In the genomic region with DNA sequence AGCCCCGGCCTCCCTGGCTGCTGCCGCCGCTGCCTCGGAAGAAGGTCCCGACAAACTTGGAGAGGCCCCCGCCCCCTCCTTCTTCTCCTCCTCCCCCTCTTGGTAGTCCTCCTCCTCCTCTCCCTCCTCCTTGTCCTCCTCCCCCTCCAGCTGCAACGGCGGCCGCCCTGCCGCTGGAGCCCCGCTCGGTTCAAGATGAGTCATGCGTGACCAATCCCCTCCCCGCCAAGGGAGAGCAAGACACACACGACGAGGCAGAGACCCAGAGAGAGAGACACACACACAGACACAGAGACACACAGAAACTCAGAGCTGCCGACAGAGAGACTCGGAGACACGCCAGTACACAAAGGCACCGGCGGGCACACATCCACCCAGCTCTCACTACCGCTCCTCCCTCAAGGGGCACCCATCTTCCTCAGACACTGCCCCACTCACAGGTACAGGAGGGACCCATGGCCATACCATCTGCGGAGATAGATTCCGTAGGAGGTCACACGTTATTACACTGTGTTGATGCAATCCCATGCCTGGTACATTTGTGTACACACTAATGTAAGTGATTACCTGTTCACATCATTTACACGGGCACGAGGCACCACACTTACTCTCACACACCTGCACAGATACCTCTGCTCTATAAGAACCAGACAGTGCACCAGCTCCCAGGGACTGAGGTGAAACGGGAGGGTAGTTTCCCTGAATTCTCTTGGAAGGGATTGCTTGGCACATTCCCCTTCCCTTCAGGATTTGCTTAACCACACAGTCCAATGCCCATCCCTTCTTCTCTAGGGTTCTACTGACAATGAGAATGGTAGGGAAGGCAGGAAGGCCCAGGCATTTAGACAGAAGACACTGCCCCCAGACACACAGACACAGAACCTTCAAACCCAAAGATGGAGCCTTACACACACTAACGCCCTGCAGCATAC, we compare ENCODE assay signal across 8 cellular contexts. TPM values are rescaled to one million over a fixed set of nuclear protein-coding genes. Genes with fewer than 3 reads are reported as not detected.
DNase-seq lines count a peak whose midpoint lies in the region; ATAC-seq and TF ChIP-seq lines count a peak whose summit lies in the region.

A gene (minus strand): TSS at position 52 of the 932 bp plus-strand sequence. CDS start 217 bp downstream, outside the sequence.

- peak; percentile 66 for DNase-seq in Daoy (ENCODE audit: low read depth)
- DNase-seq in Panc1 (ENCODE audit: low read depth, low spot score) = no peak
- DNase-seq in esophagus muscularis mucosa (ENCODE audit: extremely low spot score) = no peak
- DNase-seq in osteocyte (ENCODE audit: extremely low spot score, unreplicated experiment) = peak; percentile 73
- DNase-seq in activated T-helper 2 cell treated with anti-CD3 and anti-CD28 coated beads, Interferon-gamma antibody, Interleukin-2, Interleukin-4, amounts not matched to agents 10 μg/mL and 5 μg/mL and 100 μg/mL, durations not matched to agents 14 hours and 24 hours and 36 hours (ENCODE audit: low spot score) = no peak
- DNase-seq in NCI-H2081 treated with DMSO at 0.1 percent for 48 hours (lab: John Stamatoyannopoulos, UW) = no peak
- DNase-seq in NCI-H226 = no peak

- TF ChIP-seq CTCF in Panc1 (IDR thresholded peaks at IDR 0.05) (no peak), esophagus muscularis mucosa (IDR thresholded peaks at IDR 0.05) (no peak), osteocyte (IDR thresholded peaks at IDR 0.05) (no peak)

- H3K27me3 ChIP-seq in Panc1 (ENCODE audit: control insufficient read depth, insufficient read depth, low read length) = peaks cover 7% of the 10 kb centered on the region; the same call in 1 of the 2 replicates
- H3K27me3 ChIP-seq in esophagus muscularis mucosa = peaks cover 0 to 74% (median 47%) of the 10 kb centered on the region in 4 donors

- in situ Hi-C loops in Panc1 (cut with HindIII; ENCODE audit: low pct_unique_long_range_greater_than_20kb, low sequenced_read_pairs) = no loop called here

- peak within 1 kb of the TSS; percentile 64 for H3K4me3 Mint-ChIP-seq in osteocyte (ENCODE audit: unreplicated experiment)
- no peak within 1 kb of the TSS for H3K4me3 Mint-ChIP-seq in activated T-helper 2 cell treated with anti-CD3 and anti-CD28 coated beads, Interferon-gamma antibody, Interleukin-2, Interleukin-4, amounts not matched to agents 10 μg/mL and 5 μg/mL and 100 μg/mL, durations not matched to agents 14 hours and 24 hours and 36 hours (ENCODE audit: low read depth)

- 25% methylated on average over 20 of the region's 29 CpGs for WGBS in esophagus muscularis mucosa

- POLR2A ChIA-PET in Panc1 (lab: Charles Lee) = no interaction called here

- H3K27ac ChIP-seq in Panc1 (ENCODE audit: low read length) (no peak within 1 kb of the TSS), esophagus muscularis mucosa (replicated peaks in 1 of 4) (peak within 1 kb of the TSS; percentile 21 to 36 (median 26))

- H3K36me3 Mint-ChIP-seq in osteocyte (ENCODE audit: unreplicated experiment) = no peaks in the 10 kb centered on the region
- no peaks in the 10 kb centered on the region for H3K36me3 Mint-ChIP-seq in activated T-helper 2 cell treated with anti-CD3 and anti-CD28 coated beads, Interferon-gamma antibody, Interleukin-2, Interleukin-4, amounts not matched to agents 10 μg/mL and 5 μg/mL and 100 μg/mL, durations not matched to agents 14 hours and 24 hours and 36 hours (ENCODE audit: low read depth)

- TF ChIP-seq EP300 in esophagus muscularis mucosa (IDR thresholded peaks at IDR 0.05) = no peak

- H3K9me3 Mint-ChIP-seq in osteocyte (ENCODE audit: unreplicated experiment) = no peaks in the 10 kb centered on the region
- H3K9me3 Mint-ChIP-seq in activated T-helper 2 cell treated with anti-CD3 and anti-CD28 coated beads, Interferon-gamma antibody, Interleukin-2, Interleukin-4, amounts not matched to agents 10 μg/mL and 5 μg/mL and 100 μg/mL, durations not matched to agents 14 hours and 24 hours and 36 hours = no peaks in the 10 kb centered on the region

- TF ChIP-seq POLR2A in esophagus muscularis mucosa (IDR thresholded peaks at IDR 0.05; ENCODE audit: low read depth) = no peak

- no TSS peak for BruUV-seq in Panc1 (replicated peaks; lab: Mats Ljungman, UMichigan)

- intact Hi-C loops in Panc1 (cut with micrococcal nuclease; ENCODE audit: unreplicated experiment) = no loop called here
- intact Hi-C loops in esophagus muscularis mucosa (cut with DNase I) = no loop called here
- intact Hi-C loops in activated T-helper 2 cell treated with anti-CD3 and anti-CD28 coated beads, Interferon-gamma antibody, Interleukin-2, Interleukin-4, amounts not matched to agents 10 μg/mL and 5 μg/mL and 100 μg/mL, durations not matched to agents 14 hours and 24 hours and 36 hours (cut with micrococcal nuclease) = loop anchor here (1.0 kb wide), 1 partner anchor 10 kb away; no protein-coding TSS in a partner anchor

- ATAC-seq in Panc1 = peak; percentile 14
- ATAC-seq in GM21515 (IDR thresholded peaks at IDR 0.05; ENCODE audit: unreplicated experiment) = no peak

- CTCF ChIA-PET in Panc1 (lab: Charles Lee) = no interaction called here

- H3K36me3 ChIP-seq in Panc1 (ENCODE audit: control insufficient read depth, insufficient read depth, low read length) (no peaks in the 10 kb centered on the region), esophagus muscularis mucosa (no peaks in the 10 kb centered on the region)

- H3K27ac Mint-ChIP-seq in osteocyte (ENCODE audit: unreplicated experiment) = no peak within 1 kb of the TSS
- H3K27ac Mint-ChIP-seq in activated T-helper 2 cell treated with anti-CD3 and anti-CD28 coated beads, Interferon-gamma antibody, Interleukin-2, Interleukin-4, amounts not matched to agents 10 μg/mL and 5 μg/mL and 100 μg/mL, durations not matched to agents 14 hours and 24 hours and 36 hours = no peak within 1 kb of the TSS

- H3K27me3 Mint-ChIP-seq in osteocyte (ENCODE audit: unreplicated experiment) = peaks cover 57% of the 10 kb centered on the region
- H3K27me3 Mint-ChIP-seq in activated T-helper 2 cell treated with anti-CD3 and anti-CD28 coated beads, Interferon-gamma antibody, Interleukin-2, Interleukin-4, amounts not matched to agents 10 μg/mL and 5 μg/mL and 100 μg/mL, durations not matched to agents 14 hours and 24 hours and 36 hours (ENCODE audit: low read depth) = peaks cover 35% of the 10 kb centered on the region

- H3K4me3 ChIP-seq in Panc1 (ENCODE audit: low read depth in 2 of 2, low read length in 2 of 2) (peak within 1 kb of the TSS; percentile 28 to 45), esophagus muscularis mucosa (peak within 1 kb of the TSS; percentile 50 to 59 (median 52))

- no peaks in the 10 kb centered on the region for H3K9me3 ChIP-seq in Panc1 (ENCODE audit: control insufficient read depth, insufficient read depth, low read depth, low read length)
- H3K9me3 ChIP-seq in esophagus muscularis mucosa = no peaks in the 10 kb centered on the region

- H3K4me1 ChIP-seq in Panc1 (ENCODE audit: control insufficient read depth, insufficient read depth, low read length) (no peaks in the 10 kb centered on the region), esophagus muscularis mucosa (peaks cover 27 to 38% (median 38%) of the 10 kb centered on the region in 4 donors)

- peaks cover 13% of the 10 kb centered on the region for H3K4me1 Mint-ChIP-seq in osteocyte (ENCODE audit: unreplicated experiment)
- H3K4me1 Mint-ChIP-seq in activated T-helper 2 cell treated with anti-CD3 and anti-CD28 coated beads, Interferon-gamma antibody, Interleukin-2, Interleukin-4, amounts not matched to agents 10 μg/mL and 5 μg/mL and 100 μg/mL, durations not matched to agents 14 hours and 24 hours and 36 hours (ENCODE audit: low read depth) = no peaks in the 10 kb centered on the region

RNA-seq across cellular contexts. Expression of the gene that starts here (rescaled TPM):
- total RNA-seq in Daoy (2014; rRNA removed; shearing (Covaris generic)) = 0.69 and 1.5 TPM in 2 replicates
- total RNA-seq in Panc1 (2021; ENCODE audit: unreplicated experiment) (0.62 TPM), esophagus muscularis mucosa (10 to 100 TPM in 2 of 4 donors, 1 to 10 TPM in 2; 2.1 to 16.8 (median 7.1) TPM), osteocyte (not detected in 2 replicates)
- 0.40 TPM for polyA plus RNA-seq in Panc1 (2012; ENCODE audit: insufficient read length)
- total RNA-seq in activated T-helper 2 cell treated with anti-CD3 and anti-CD28 coated beads, Interferon-gamma antibody, Interleukin-2, Interleukin-4, amounts not matched to agents 10 μg/mL and 5 μg/mL and 100 μg/mL, durations not matched to agents 14 hours and 24 hours and 36 hours = not detected in 2 replicates

Comparison
In these comparisons a context has a peak if more than half of its experiments do, and no peak if none do; other contexts are left out.
1. Peak in ATAC-seq and H3K4me3 ChIP-seq in Panc1; RNA of the gene not detected or under 1 TPM.
2. Peak in DNase-seq in osteocyte; RNA of the gene not detected or under 1 TPM.